ENCODE assay signal across 8 cellular contexts in genomic region chr17:80082403-80083135, GRCh38. TPM values are rescaled to one million over a fixed set of nuclear protein-coding genes. Genes with fewer than 3 reads are reported as not detected.
A peak's percentile ranks its signal among the peaks of the same experiment; 100 is the strongest.
DNase-seq lines count a peak whose midpoint lies in the region; ATAC-seq and TF ChIP-seq lines count a peak whose summit lies in the region.

No MANE protein-coding gene starts in this region.

- peak; percentile 54 for DNase-seq in HPDE6-E6E7 (ENCODE audit: extremely low spot score)
- peak; percentile 63 for DNase-seq in NCI-H82 treated with DMSO at 0.1 percent for 48 hours (lab: John Stamatoyannopoulos, UW; ENCODE audit: unreplicated experiment)
- DNase-seq in activated CD4-positive, alpha-beta memory T cell treated with anti-CD3 and anti-CD28 coated beads, Interleukin-2, amount 10 ng/mL, durations not matched to agents 7 days and 5 days, result peak; percentile 61
- DNase-seq in effector memory CD8-positive, alpha-beta T cell, result peak; percentile 43 to 51 (median 44)
- peak; percentile 56 for DNase-seq in midbrain (lab: John Stamatoyannopoulos, UW)
- peak; percentile 21 to 26 for DNase-seq in stimulated activated CD8-positive, alpha-beta memory T cell treated with anti-CD3 and anti-CD28 coated beads, Interleukin-7, amount 100 ng/mL, for 48 hours (ENCODE audit: extremely low read depth in 1 of 2, low read depth in 1 of 2)

- H3K4me1 Mint-ChIP-seq in activated CD4-positive, alpha-beta memory T cell treated with anti-CD3 and anti-CD28 coated beads, Interleukin-2, amount 10 ng/mL, durations not matched to agents 7 days and 5 days, result peaks cover 3% of the 10 kb centered on the region
- H3K4me1 Mint-ChIP-seq in effector memory CD8-positive, alpha-beta T cell (ENCODE audit: low read depth in 2 of 2), result peaks cover 4 to 5% of the 10 kb centered on the region in 2 donors

- no peaks in the 10 kb centered on the region for H3K9me3 Mint-ChIP-seq in activated CD4-positive, alpha-beta memory T cell treated with anti-CD3 and anti-CD28 coated beads, Interleukin-2, amount 10 ng/mL, durations not matched to agents 7 days and 5 days
- H3K9me3 Mint-ChIP-seq in effector memory CD8-positive, alpha-beta T cell, result no peaks in the 10 kb centered on the region

- H3K27ac Mint-ChIP-seq in activated CD4-positive, alpha-beta memory T cell treated with anti-CD3 and anti-CD28 coated beads, Interleukin-2, amount 10 ng/mL, durations not matched to agents 7 days and 5 days, result no peak overlapping the region
- no peak overlapping the region for H3K27ac Mint-ChIP-seq in effector memory CD8-positive, alpha-beta T cell

- peaks cover 9% of the 10 kb centered on the region for H3K27me3 Mint-ChIP-seq in activated CD4-positive, alpha-beta memory T cell treated with anti-CD3 and anti-CD28 coated beads, Interleukin-2, amount 10 ng/mL, durations not matched to agents 7 days and 5 days
- peaks cover 0 to 48% of the 10 kb centered on the region in 2 donors for H3K27me3 Mint-ChIP-seq in effector memory CD8-positive, alpha-beta T cell

- H3K27ac ChIP-seq in C4-2B, result peak overlapping the region; percentile 29; the same call in 1 of the 2 replicates

- POLR2A ChIA-PET in activated CD4-positive, alpha-beta memory T cell treated with anti-CD3 and anti-CD28 coated beads, Interleukin-2, amount 10 ng/mL, durations not matched to agents 7 days and 5 days (lab: Charles Lee), result interaction anchor here (0.6 kb wide), 1 partner anchor 480 kb away, joined by 3 read pairs; no protein-coding TSS in a partner anchor

- no peaks in the 10 kb centered on the region for H3K36me3 Mint-ChIP-seq in activated CD4-positive, alpha-beta memory T cell treated with anti-CD3 and anti-CD28 coated beads, Interleukin-2, amount 10 ng/mL, durations not matched to agents 7 days and 5 days (ENCODE audit: low read depth)
- no peaks in the 10 kb centered on the region for H3K36me3 Mint-ChIP-seq in effector memory CD8-positive, alpha-beta T cell (ENCODE audit: insufficient read depth)

- TF ChIP-seq CTCF in C4-2B (conservative IDR thresholded peaks at IDR 0.05), result peak; percentile 92

- CTCF ChIA-PET in activated CD4-positive, alpha-beta memory T cell treated with anti-CD3 and anti-CD28 coated beads, Interleukin-2, amount 10 ng/mL, durations not matched to agents 7 days and 5 days (lab: Charles Lee), result interaction anchor here (1.0 to 4.6 kb wide), 6 partner anchors 18 to 74 kb away, joined by 3 to 22 read pairs (median 4); partner anchors contain the start of gene GAA

- no peak overlapping the region for H3K4me3 Mint-ChIP-seq in activated CD4-positive, alpha-beta memory T cell treated with anti-CD3 and anti-CD28 coated beads, Interleukin-2, amount 10 ng/mL, durations not matched to agents 7 days and 5 days
- no peak overlapping the region for H3K4me3 Mint-ChIP-seq in effector memory CD8-positive, alpha-beta T cell

- ATAC-seq in effector memory CD8-positive, alpha-beta T cell (replicated peaks), result peak; percentile 53
- no peak for ATAC-seq in GM18858 (IDR thresholded peaks at IDR 0.05; ENCODE audit: unreplicated experiment)

RNA-seq across cellular contexts. Expression of gene GAA, which starts 18.8 kb away (rescaled TPM):
- total RNA-seq in activated CD4-positive, alpha-beta memory T cell treated with anti-CD3 and anti-CD28 coated beads, Interleukin-2, amount 10 ng/mL, durations not matched to agents 7 days and 5 days, result 10 to 100 TPM; 16.0 to 18.7 TPM

RNA-seq across cellular contexts. Expression of gene CCDC40, which starts 46.1 kb away (rescaled TPM):
- total RNA-seq in activated CD4-positive, alpha-beta memory T cell treated with anti-CD3 and anti-CD28 coated beads, Interleukin-2, amount 10 ng/mL, durations not matched to agents 7 days and 5 days, result not detected

RNA-seq across cellular contexts. Expression of gene TBC1D16, which starts 46.9 kb away (rescaled TPM):
- under 1 TPM; 0.63 TPM for total RNA-seq in activated CD4-positive, alpha-beta memory T cell treated with anti-CD3 and anti-CD28 coated beads, Interleukin-2, amount 10 ng/mL, durations not matched to agents 7 days and 5 days
